In the genomic region with DNA sequence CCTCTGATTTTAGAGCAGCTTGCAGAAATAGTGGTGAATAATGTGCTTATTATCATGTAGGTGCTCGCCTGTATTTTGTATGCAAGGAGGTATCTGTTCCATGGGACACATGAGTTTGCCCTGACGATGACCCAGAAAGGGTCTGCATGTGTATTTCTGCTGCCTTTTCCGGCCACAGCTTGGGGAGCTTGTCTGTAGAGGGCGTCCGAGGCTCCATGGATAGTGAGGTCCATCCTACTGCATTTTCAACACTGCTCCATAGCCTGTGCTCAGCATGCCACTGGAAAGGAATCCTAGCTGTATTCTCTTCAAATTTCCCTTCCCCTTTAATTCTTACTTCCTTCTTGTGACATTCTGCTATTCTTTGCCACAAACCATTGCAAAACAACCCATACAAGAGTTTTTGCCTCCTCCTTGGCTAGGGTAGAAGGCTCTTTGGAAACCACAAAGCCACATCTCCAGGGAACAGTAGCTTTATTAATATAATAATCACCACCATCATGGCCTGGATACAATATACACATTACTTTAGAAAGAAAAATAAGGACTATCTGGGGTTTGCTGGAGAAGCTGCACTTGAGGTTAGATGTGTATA, we compare ENCODE assay signal across 16 cellular contexts.
DNase-seq lines count a peak whose midpoint lies in the region; ATAC-seq and FAIRE-seq lines count a peak whose summit lies in the region.
"Had no signal": no experiment of that assay in that cellular context is flagged by ENCODE, and none has a peak within 500 bp of the region (broad histone marks: within the 10 kb centered on the region; RNA-seq: fewer than 3 reads in every experiment).

No MANE protein-coding gene starts in this region.

- no peak for FAIRE-seq in frontal cortex (lab: Jason Lieb, UNC)

- H3K36me3 Mint-ChIP-seq in activated CD4-positive, alpha-beta T cell treated with anti-CD3 and anti-CD28 coated beads, Interleukin-2, amount 10 ng/mL, durations not matched to agents 24 days and 14 days (ENCODE audit: low read depth) = no peaks in the 10 kb centered on the region
- H3K36me3 Mint-ChIP-seq: activated naive CD4-positive, alpha-beta T cell treated with anti-CD3 and anti-CD28 coated beads, Interleukin-2, amount 10 ng/mL, durations not matched to agents 7 days and 5 days; natural killer cell treated with Interleukin-12 subunit alpha and Interleukin-12 subunit beta and Interleukin-15 and Interleukin-18, amount 100 ng/mL, for 72 hours had no signal

- in situ Hi-C loops in SK-MEL-5 (cut with HindIII; ENCODE audit: low pct_unique_long_range_greater_than_20kb, low sequenced_read_pairs) = no loop called here

- H3K27me3 Mint-ChIP-seq in activated CD4-positive, alpha-beta T cell treated with anti-CD3 and anti-CD28 coated beads, Interleukin-2, amount 10 ng/mL, durations not matched to agents 24 days and 14 days = no peaks in the 10 kb centered on the region
- H3K27me3 Mint-ChIP-seq: activated naive CD4-positive, alpha-beta T cell treated with anti-CD3 and anti-CD28 coated beads, Interleukin-2, amount 10 ng/mL, durations not matched to agents 7 days and 5 days had no signal

- intact Hi-C loops in activated CD4-positive, alpha-beta T cell treated with anti-CD3 and anti-CD28 coated beads, Interleukin-2, amount 10 ng/mL, durations not matched to agents 24 days and 14 days (cut with micrococcal nuclease) = no loop called here
- intact Hi-C loops in left ventricle myocardium superior (cut with micrococcal nuclease) = no loop called here

- H3K9me3 Mint-ChIP-seq in activated CD4-positive, alpha-beta T cell treated with anti-CD3 and anti-CD28 coated beads, Interleukin-2, amount 10 ng/mL, durations not matched to agents 24 days and 14 days = no peaks in the 10 kb centered on the region
- H3K9me3 Mint-ChIP-seq: activated naive CD4-positive, alpha-beta T cell treated with anti-CD3 and anti-CD28 coated beads, Interleukin-2, amount 10 ng/mL, durations not matched to agents 7 days and 5 days; natural killer cell treated with Interleukin-12 subunit alpha and Interleukin-12 subunit beta and Interleukin-15 and Interleukin-18, amount 100 ng/mL, for 72 hours had no signal

- ATAC-seq in left ventricle myocardium superior = no peak
- ATAC-seq: body of pancreas; natural killer cell treated with Interleukin-12 subunit alpha and Interleukin-12 subunit beta and Interleukin-15 and Interleukin-18, amount 100 ng/mL, for 72 hours had no signal

- no peak overlapping the region for H3K4me3 Mint-ChIP-seq in activated CD4-positive, alpha-beta T cell treated with anti-CD3 and anti-CD28 coated beads, Interleukin-2, amount 10 ng/mL, durations not matched to agents 24 days and 14 days
- H3K4me3 Mint-ChIP-seq: activated naive CD4-positive, alpha-beta T cell treated with anti-CD3 and anti-CD28 coated beads, Interleukin-2, amount 10 ng/mL, durations not matched to agents 7 days and 5 days; natural killer cell treated with Interleukin-12 subunit alpha and Interleukin-12 subunit beta and Interleukin-15 and Interleukin-18, amount 100 ng/mL, for 72 hours had no signal

- no peak overlapping the region for H3K27ac Mint-ChIP-seq in activated CD4-positive, alpha-beta T cell treated with anti-CD3 and anti-CD28 coated beads, Interleukin-2, amount 10 ng/mL, durations not matched to agents 24 days and 14 days
- H3K27ac Mint-ChIP-seq: activated naive CD4-positive, alpha-beta T cell treated with anti-CD3 and anti-CD28 coated beads, Interleukin-2, amount 10 ng/mL, durations not matched to agents 7 days and 5 days; natural killer cell treated with Interleukin-12 subunit alpha and Interleukin-12 subunit beta and Interleukin-15 and Interleukin-18, amount 100 ng/mL, for 72 hours had no signal

- DNase-seq in AML-193 (lab: John Stamatoyannopoulos, UW) = peak; percentile 85 to 86
- DNase-seq in HT-29 (ENCODE audit: low spot score) = peak; percentile 41
- peak; percentile 70 for DNase-seq in SK-MEL-5 (ENCODE audit: low read depth, low spot score)
- DNase-seq in iPS-NIHi11 (ENCODE audit: low spot score) = peak; percentile 67
- DNase-seq in frontal cortex (ENCODE audit: low spot score in 2 of 2) = no peak
- no peak for DNase-seq in NK-92 treated with Interleukin-12 subunit alpha and Interleukin-12 subunit beta, amount 100 ng/mL, for 24 hours (lab: John Stamatoyannopoulos, UW)
- DNase-seq in activated CD4-positive, alpha-beta T cell treated with anti-CD3 and anti-CD28 coated beads, Interleukin-2, amount 10 ng/mL, durations not matched to agents 24 days and 14 days = no peak
- DNase-seq in left ventricle myocardium superior = no peak
- DNase-seq: activated naive CD4-positive, alpha-beta T cell treated with anti-CD3 and anti-CD28 coated beads, Interleukin-2, amount 10 ng/mL, durations not matched to agents 7 days and 5 days; dermis blood vessel endothelial cell; NCI-H1048; NCI-H2171 treated with DMSO at 0.1 percent for 48 hours; retina; stimulated activated CD4-positive, alpha-beta T cell treated with anti-CD3 and anti-CD28 coated beads, Interleukin-1b, Interleukin-23, amount 100 ng/mL, for 48 hours had no signal

- no peaks in the 10 kb centered on the region for H3K4me1 Mint-ChIP-seq in activated CD4-positive, alpha-beta T cell treated with anti-CD3 and anti-CD28 coated beads, Interleukin-2, amount 10 ng/mL, durations not matched to agents 24 days and 14 days
- H3K4me1 Mint-ChIP-seq: activated naive CD4-positive, alpha-beta T cell treated with anti-CD3 and anti-CD28 coated beads, Interleukin-2, amount 10 ng/mL, durations not matched to agents 7 days and 5 days had no signal

Comparison
In these comparisons a context has a peak if more than half of its experiments do, and no peak if none do; other contexts are left out.
1. DNase-seq: peak in AML-193 (2 of 2), HT-29 (single experiment), SK-MEL-5 (single experiment) and iPS-NIHi11 (single experiment); none in frontal cortex (0 of 2), NK-92 treated with Interleukin-12 subunit alpha and Interleukin-12 subunit beta, amount 100 ng/mL, for 24 hours (single experiment), activated CD4-positive, alpha-beta T cell treated with anti-CD3 and anti-CD28 coated beads, Interleukin-2, amount 10 ng/mL, durations not matched to agents 24 days and 14 days (single experiment) and left ventricle myocardium superior (single experiment).